ENCODE assay signal across 13 cellular contexts in the genomic region with DNA sequence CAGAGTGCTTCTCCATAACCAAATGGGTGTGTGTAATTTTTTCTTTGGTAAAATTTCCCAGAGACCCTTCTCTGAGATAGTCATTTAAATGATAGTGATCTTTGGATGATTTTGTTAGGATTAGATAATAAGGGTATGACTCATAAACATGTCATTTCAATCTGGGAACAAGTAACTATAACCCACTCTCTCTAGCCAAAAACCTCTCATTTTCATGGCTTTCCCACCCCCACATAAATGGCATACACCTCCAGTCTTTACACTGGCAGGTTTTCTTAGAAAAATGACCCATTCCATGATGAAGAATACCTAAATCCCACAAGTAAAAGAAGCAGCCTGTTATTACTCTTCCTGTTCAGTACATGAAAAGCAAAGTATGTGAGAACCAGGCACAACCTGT.
"Had no signal": no experiment of that assay in that cellular context is flagged by ENCODE, and none has a peak within 500 bp of the region (broad histone marks: within the 10 kb centered on the region; RNA-seq: fewer than 3 reads in every experiment).

No MANE protein-coding gene starts in this region.

- H3K27ac ChIP-seq: cardiac muscle cell had no signal

- DNase-seq: activated CD4-positive, alpha-beta T cell treated with anti-CD3 and anti-CD28 coated beads, Interleukin-2, amount 50 U/mL, for 48 hours; activated CD8-positive, alpha-beta memory T cell treated with anti-CD3 and anti-CD28 coated beads, Interleukin-2, amount 10 ng/mL, durations not matched to agents 7 days and 5 days; activated naive CD4-positive, alpha-beta T cell treated with anti-CD3 and anti-CD28 coated beads, Interleukin-2, amount 10 ng/mL, durations not matched to agents 7 days and 5 days; activated T-cell treated with anti-CD3 and anti-CD28 coated beads, Interleukin-2, amount 50 U/mL, for 24 hours; hippocampal formation; kidney; posterior cingulate gyrus; retina; stimulated activated CD4-positive, alpha-beta T cell treated with anti-CD3 and anti-CD28 coated beads, Interleukin-4, amount 100 ng/mL, for 24 hours; stimulated activated CD8-positive, alpha-beta memory T cell treated with anti-CD3 and anti-CD28 coated beads, Interleukin-4, amount 100 ng/mL, for 48 hours; stimulated activated naive CD8-positive, alpha-beta T cell treated with anti-CD3 and anti-CD28 coated beads, Interleukin-15, Interleukin-2, amounts not matched to agents 100 U/mL and 50 U/mL, for 24 hours had no signal

- H3K4me3 ChIP-seq: cardiac muscle cell had no signal

- ATAC-seq: activated CD8-positive, alpha-beta memory T cell treated with anti-CD3 and anti-CD28 coated beads, Interleukin-2, amount 10 ng/mL, durations not matched to agents 7 days and 5 days; natural killer cell treated with Interleukin-12 subunit alpha and Interleukin-12 subunit beta and Interleukin-15 and Interleukin-18, amount 100 ng/mL, for 72 hours; stimulated activated naive CD8-positive, alpha-beta T cell treated with anti-CD3 and anti-CD28 coated beads, Interleukin-15, Interleukin-2, amounts not matched to agents 100 U/mL and 50 U/mL, for 24 hours had no signal

- H3K27me3 ChIP-seq: cardiac muscle cell had no signal

- H3K36me3 ChIP-seq: cardiac muscle cell had no signal
